ENCODE assay signal across 8 cellular contexts in genomic region chr16:84175351-84176081, GRCh38. TPM values are rescaled to one million over a fixed set of nuclear protein-coding genes. Genes with fewer than 3 reads are reported as not detected.
A peak's percentile ranks its signal among the peaks of the same experiment; 100 is the strongest.
DNase-seq lines count a peak whose midpoint lies in the region; ATAC-seq and TF ChIP-seq lines count a peak whose summit lies in the region.

No MANE protein-coding gene starts in this region.

- H3K79me2 ChIP-seq in osteoblast (ENCODE audit: insufficient read depth, low read length) = no peaks in the 10 kb centered on the region

- ATAC-seq in GM19023 (IDR thresholded peaks at IDR 0.05; ENCODE audit: unreplicated experiment) (peak; percentile 84), HG03196 (IDR thresholded peaks at IDR 0.05; ENCODE audit: unreplicated experiment) (peak; percentile 54)

- TF ChIP-seq CTCF in AG04450 (IDR thresholded peaks at IDR 0.05; ENCODE audit: low read depth, low read length) = peak; percentile 80
- TF ChIP-seq CTCF in fibroblast of mammary gland (conservative IDR thresholded peaks at IDR 0.05; ENCODE audit: control insufficient read depth, insufficient read depth, low read depth, low read length) = peak; percentile 84
- TF ChIP-seq CTCF in osteoblast (IDR thresholded peaks at IDR 0.05; ENCODE audit: extremely low read depth, low read depth, low read length) = peak; percentile 89

- no peaks in the 10 kb centered on the region for H3K9me3 ChIP-seq in AG04450 (ENCODE audit: control insufficient read depth, insufficient read depth, low read length)
- no peaks in the 10 kb centered on the region for H3K9me3 ChIP-seq in osteoblast (ENCODE audit: low read depth, low read length)

- DNase-seq in AG04450 (ENCODE audit: low read depth, low spot score) (peak; percentile 21), NOMO-1 treated with dmso at 0.1 percent for 144 hours (lab: John Stamatoyannopoulos, UW; ENCODE audit: unreplicated experiment) (peak; percentile 63), activated T-cell treated with anti-CD3 and anti-CD28 coated beads for 48 hours (ENCODE audit: low read depth) (peak; percentile 53), fibroblast of mammary gland (ENCODE audit: low read depth) (peak; percentile 62), osteoblast (ENCODE audit: insufficient read length, low spot score, missing footprints) (peak; percentile 93), putamen (ENCODE audit: low spot score) (no peak)

- H3K4me2 ChIP-seq in osteoblast (ENCODE audit: insufficient read depth, low read length) = peak overlapping the region; percentile 6

- H3K27me3 ChIP-seq in AG04450 (ENCODE audit: control insufficient read depth, insufficient read depth, low read length) (peaks cover 7% of the 10 kb centered on the region), osteoblast (ENCODE audit: insufficient read depth, low read length) (no peaks in the 10 kb centered on the region)

- H3K4me3 ChIP-seq in AG04450 (ENCODE audit: low read depth, low read length) = no peak overlapping the region
- no peak overlapping the region for H3K4me3 ChIP-seq in fibroblast of mammary gland (ENCODE audit: control insufficient read depth, low read depth, low read length)
- H3K4me3 ChIP-seq in osteoblast (ENCODE audit: insufficient read depth, low read length) = no peak overlapping the region

- no peak overlapping the region for H3K27ac ChIP-seq in AG04450 (ENCODE audit: low read depth, low read length)
- no peak overlapping the region for H3K27ac ChIP-seq in osteoblast (ENCODE audit: low read depth, low read length)

- no peak overlapping the region for H2AFZ ChIP-seq in osteoblast (ENCODE audit: low read length)

- peaks cover 5% of the 10 kb centered on the region for H3K36me3 ChIP-seq in osteoblast (ENCODE audit: insufficient read depth, low read length)

- H3K4me1 ChIP-seq in osteoblast (ENCODE audit: insufficient read depth, low read length) = peaks cover 23% of the 10 kb centered on the region

- POLR2A ChIA-PET in AG04450 (lab: Yijun Ruan, JAX) = interaction anchor here (0.9 to 3.5 kb wide), 2 partner anchors 11 to 15 kb away, joined by 3 to 12 read pairs; partner anchors contain the start of gene TAF1C

- CTCF ChIA-PET in AG04450 (lab: Charles Lee) = interaction anchor here (0.7 to 7.5 kb wide), 28 partner anchors 8 to 309 kb away, joined by 3 to 100 read pairs (median 4); partner anchors contain the start of genes MBTPS1 and TAF1C

- peaks cover 9% of the 10 kb centered on the region for H4K20me1 ChIP-seq in osteoblast (ENCODE audit: insufficient read depth, low read length)

RNA-seq across cellular contexts. Expression of gene TAF1C, which starts 11.3 kb away (rescaled TPM):
- polyA plus RNA-seq in AG04450 (2011; rRNA removed) = 14.2 and 15.2 TPM in 2 replicates
- 19.0 and 26.4 TPM in 2 replicates for polyA minus RNA-seq in AG04450 (2011; rRNA and poly(A)+ RNA removed)
- 19.5 and 20.6 TPM in 2 replicates for total RNA-seq in osteoblast

RNA-seq across cellular contexts. Expression of gene ADAD2, which starts 15.4 kb away (rescaled TPM):
- polyA plus RNA-seq in AG04450 (2011; rRNA removed) = not detected in 2 replicates
- polyA minus RNA-seq in AG04450 (2011; rRNA and poly(A)+ RNA removed) = not detected in 2 replicates
- under 0.01 TPM in 1 of 2 replicates, not detected in the other for total RNA-seq in osteoblast

RNA-seq across cellular contexts. Expression of gene DNAAF1, which starts 30.4 kb away (rescaled TPM):
- polyA plus RNA-seq in AG04450 (2011; rRNA removed) = not detected in 2 replicates
- polyA minus RNA-seq in AG04450 (2011; rRNA and poly(A)+ RNA removed) = not detected in 2 replicates
- 0.29 and 0.36 TPM in 2 replicates for total RNA-seq in osteoblast

RNA-seq across cellular contexts. Expression of gene HSDL1, which starts 30.5 kb away (rescaled TPM):
- 23.7 and 29.5 TPM in 2 replicates for polyA plus RNA-seq in AG04450 (2011; rRNA removed)
- polyA minus RNA-seq in AG04450 (2011; rRNA and poly(A)+ RNA removed) = 14.5 and 18.7 TPM in 2 replicates
- 18.1 and 18.9 TPM in 2 replicates for total RNA-seq in osteoblast

RNA-seq across cellular contexts. Expression of gene MBTPS1, which starts 58.8 kb away (rescaled TPM):
- polyA plus RNA-seq in AG04450 (2011; rRNA removed) = 92.1 and 116 TPM in 2 replicates
- polyA minus RNA-seq in AG04450 (2011; rRNA and poly(A)+ RNA removed) = 111 and 125 TPM in 2 replicates
- 114 and 133 TPM in 2 replicates for total RNA-seq in osteoblast
